ENCODE assay signal across 22 cellular contexts in the genomic region with DNA sequence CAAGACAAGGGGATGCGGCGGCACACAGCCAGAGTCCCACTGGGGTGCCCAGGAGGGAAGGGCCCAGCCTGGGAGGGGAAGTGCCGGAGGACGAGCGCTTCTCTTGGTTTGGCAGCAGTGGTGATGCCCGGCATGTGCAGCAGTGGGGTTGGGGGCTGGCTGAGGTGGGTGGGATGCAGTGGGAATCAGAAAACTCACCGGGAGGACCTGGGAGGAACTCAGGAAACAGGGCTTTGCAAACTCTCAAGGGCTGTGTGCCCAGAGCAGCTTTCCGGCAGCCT. TPM values are rescaled to one million over a fixed set of nuclear protein-coding genes. Genes with fewer than 3 reads are reported as not detected.
DNase-seq lines count a peak whose midpoint lies in the region; ATAC-seq and TF ChIP-seq lines count a peak whose summit lies in the region.
"Had no signal": no experiment of that assay in that cellular context is flagged by ENCODE, and none has a peak within 500 bp of the region (broad histone marks: within the 10 kb centered on the region; RNA-seq: fewer than 3 reads in every experiment).

No MANE protein-coding gene starts in this region.

- no peaks in the 10 kb centered on the region for H3K9me3 ChIP-seq in Loucy (ENCODE audit: insufficient read depth, low read depth, low read length)
- no peaks in the 10 kb centered on the region for H3K9me3 ChIP-seq in spleen
- no peaks in the 10 kb centered on the region for H3K9me3 ChIP-seq in esophagus muscularis mucosa
- H3K9me3 ChIP-seq: Peyer's patch, prostate gland, uterus had no signal

- TF ChIP-seq CTCF in Loucy (conservative IDR thresholded peaks at IDR 0.05; ENCODE audit: low read length), result no peak
- TF ChIP-seq CTCF in spleen (IDR thresholded peaks at IDR 0.05 in 8 of 11, conservative IDR thresholded peaks at IDR 0.05 in 3 of 11), result no peak
- no peak for TF ChIP-seq CTCF in esophagus muscularis mucosa (IDR thresholded peaks at IDR 0.05)

- H3K9me3 Mint-ChIP-seq in activated T-cell treated with anti-CD3 and anti-CD28 coated beads, Interleukin-2, amount 50 U/mL, for 24 hours, result no peaks in the 10 kb centered on the region
- H3K9me3 Mint-ChIP-seq in activated naive CD8-positive, alpha-beta T cell treated with anti-CD3 and anti-CD28 coated beads, Interleukin-2, amount 50 U/mL, for 24 hours, result no peaks in the 10 kb centered on the region
- H3K9me3 Mint-ChIP-seq: HFFc6, nephron had no signal

- peak overlapping the region; percentile 92 for H3K4me2 ChIP-seq in Loucy (ENCODE audit: low read depth, low read length, poor library complexity, severe bottlenecking)
- H3K4me2 ChIP-seq: smooth muscle cell had no signal

- H4K20me1 ChIP-seq in Loucy (ENCODE audit: insufficient read depth, low read length, poor library complexity, severe bottlenecking), result peaks cover 15% of the 10 kb centered on the region

- no peak for DNase-seq in activated T-cell treated with anti-CD3 and anti-CD28 coated beads, Interleukin-2, amount 50 U/mL, for 24 hours
- no peak for DNase-seq in activated T-cell treated with anti-CD3 and anti-CD28 coated beads, Interleukin-2, amount 50 U/mL, for 1 hour
- no peak for DNase-seq in activated naive CD8-positive, alpha-beta T cell treated with anti-CD3 and anti-CD28 coated beads, Interleukin-2, amount 50 U/mL, for 24 hours
- DNase-seq in spleen, result no peak
- no peak for DNase-seq in esophagus muscularis mucosa (ENCODE audit: extremely low spot score)
- no peak for DNase-seq in islet precursor cell
- DNase-seq: ACHN; activated CD4-positive, CD25-positive, alpha-beta regulatory T cell; DMS79; HFFc6; KBM-7; mesendoderm; NCI-H187 treated with DMSO at 0.1 percent for 48 hours; NCI-H446; Peyer's patch; stimulated activated CD4-positive, alpha-beta T cell treated with anti-CD3 and anti-CD28 coated beads, Interleukin-4, amount 100 ng/mL, for 24 hours; uterus had no signal

- no peak for TF ChIP-seq EP300 in esophagus muscularis mucosa (IDR thresholded peaks at IDR 0.05)

- peak overlapping the region; percentile 98 for H3K4me3 Mint-ChIP-seq in activated T-cell treated with anti-CD3 and anti-CD28 coated beads, Interleukin-2, amount 50 U/mL, for 24 hours
- H3K4me3 Mint-ChIP-seq in activated naive CD8-positive, alpha-beta T cell treated with anti-CD3 and anti-CD28 coated beads, Interleukin-2, amount 50 U/mL, for 24 hours, result peak overlapping the region; percentile 93
- H3K4me3 Mint-ChIP-seq: HFFc6, nephron had no signal

- no peak overlapping the region for H3K4me3 ChIP-seq in Loucy (ENCODE audit: low read length, poor library complexity, severe bottlenecking)
- peak overlapping the region in 1 of 8 donors; percentile 89 for H3K4me3 ChIP-seq in spleen
- no peak overlapping the region for H3K4me3 ChIP-seq in esophagus muscularis mucosa
- H3K4me3 ChIP-seq: Peyer's patch, prostate gland, smooth muscle cell, uterus had no signal

- H3K9ac ChIP-seq in Loucy (ENCODE audit: low read depth, low read length, poor library complexity, severe bottlenecking), result no peak overlapping the region

- intact Hi-C loops in spleen (cut with DNase I; ENCODE audit: low total_unique reads) (no loop called here), esophagus muscularis mucosa (cut with DNase I) (no loop called here)

- 79 to 94% (median 83%) methylated on average over 8 of the region's 8 CpGs for WGBS in spleen, 5 donors
- 91% methylated on average over 7 of the region's 8 CpGs for WGBS in esophagus muscularis mucosa

- H3K4me1 ChIP-seq in Loucy (ENCODE audit: insufficient read depth, low read length, poor library complexity, severe bottlenecking) (peaks cover 26% of the 10 kb centered on the region), spleen (peaks cover 29 to 97% (median 53%) of the 10 kb centered on the region in 6 donors), esophagus muscularis mucosa (peaks cover 13 to 41% (median 28%) of the 10 kb centered on the region in 4 donors)
- H3K4me1 ChIP-seq: prostate gland, uterus had no signal

- H3K27me3 ChIP-seq in Loucy (ENCODE audit: insufficient read depth, low read length, poor library complexity, severe bottlenecking) (no peaks in the 10 kb centered on the region), spleen (replicated peaks in 1 of 7) (no peaks in the 10 kb centered on the region), esophagus muscularis mucosa (no peaks in the 10 kb centered on the region)
- H3K27me3 ChIP-seq: Peyer's patch, uterus had no signal

- H3K4me1 Mint-ChIP-seq in activated T-cell treated with anti-CD3 and anti-CD28 coated beads, Interleukin-2, amount 50 U/mL, for 24 hours (ENCODE audit: low read depth), result peaks cover 60% of the 10 kb centered on the region
- H3K4me1 Mint-ChIP-seq in activated naive CD8-positive, alpha-beta T cell treated with anti-CD3 and anti-CD28 coated beads, Interleukin-2, amount 50 U/mL, for 24 hours, result peaks cover 55% of the 10 kb centered on the region

- TF ChIP-seq POLR2A in spleen (IDR thresholded peaks at IDR 0.05), result no peak
- TF ChIP-seq POLR2A in esophagus muscularis mucosa (IDR thresholded peaks at IDR 0.05; ENCODE audit: low read depth), result no peak

- H3K27ac ChIP-seq in spleen (peak overlapping the region in 6 of 8 donors; percentile 93 to 99 (median 96)), esophagus muscularis mucosa (replicated peaks in 1 of 4) (no peak overlapping the region)
- H3K27ac ChIP-seq: prostate gland had no signal

- H3K36me3 Mint-ChIP-seq in activated T-cell treated with anti-CD3 and anti-CD28 coated beads, Interleukin-2, amount 50 U/mL, for 24 hours (ENCODE audit: low read depth), result peaks cover 93% of the 10 kb centered on the region
- peaks cover 61% of the 10 kb centered on the region for H3K36me3 Mint-ChIP-seq in activated naive CD8-positive, alpha-beta T cell treated with anti-CD3 and anti-CD28 coated beads, Interleukin-2, amount 50 U/mL, for 24 hours (ENCODE audit: low read depth)

- H2AFZ ChIP-seq in Loucy (ENCODE audit: low read length), result no peak overlapping the region

- peak overlapping the region; percentile 99 for H3K27ac Mint-ChIP-seq in activated T-cell treated with anti-CD3 and anti-CD28 coated beads, Interleukin-2, amount 50 U/mL, for 24 hours
- H3K27ac Mint-ChIP-seq in activated naive CD8-positive, alpha-beta T cell treated with anti-CD3 and anti-CD28 coated beads, Interleukin-2, amount 50 U/mL, for 24 hours, result peak overlapping the region; percentile 96

- no peak for ATAC-seq in activated naive CD8-positive, alpha-beta T cell treated with anti-CD3 and anti-CD28 coated beads, Interleukin-2, amount 50 U/mL, for 24 hours
- ATAC-seq in GM21526 (IDR thresholded peaks at IDR 0.05; ENCODE audit: low FRiP score, unreplicated experiment), result no peak

- no peaks in the 10 kb centered on the region for H3K9me2 ChIP-seq in Loucy (replicated peaks; ENCODE audit: low read depth, low read length)

- peaks cover 6% of the 10 kb centered on the region; the same call in 1 of the 2 replicates for H3F3A ChIP-seq in Loucy (ENCODE audit: low read depth)

- H3K27me3 Mint-ChIP-seq in activated T-cell treated with anti-CD3 and anti-CD28 coated beads, Interleukin-2, amount 50 U/mL, for 24 hours, result no peaks in the 10 kb centered on the region
- no peaks in the 10 kb centered on the region for H3K27me3 Mint-ChIP-seq in activated naive CD8-positive, alpha-beta T cell treated with anti-CD3 and anti-CD28 coated beads, Interleukin-2, amount 50 U/mL, for 24 hours

- H3K36me3 ChIP-seq in Loucy (ENCODE audit: insufficient read depth, low read length) (peaks cover 10% of the 10 kb centered on the region; the same call in 1 of the 2 replicates), spleen (peaks cover 0 to 66% (median 40%) of the 10 kb centered on the region in 6 donors), esophagus muscularis mucosa (peaks cover 4 to 49% (median 37%) of the 10 kb centered on the region in 4 donors)
- H3K36me3 ChIP-seq: uterus had no signal

- H3K79me2 ChIP-seq in Loucy (ENCODE audit: insufficient read depth, low read length), result peaks cover 38% of the 10 kb centered on the region

RNA-seq across cellular contexts. Expression of gene FERMT3, which starts 3.0 kb away (rescaled TPM):
- total RNA-seq in spleen (100 to 1,000 TPM; 129 to 248 (median 178) TPM), esophagus muscularis mucosa (10 to 100 TPM; 12.9 to 35.5 (median 15.5) TPM)
- 100 to 1,000 TPM; 120 to 210 (median 159) TPM for polyA plus RNA-seq in spleen

RNA-seq across cellular contexts. Expression of gene TRPT1, which starts 16.5 kb away (rescaled TPM):
- total RNA-seq in spleen, result 10 to 100 TPM; 34.2 to 56.3 (median 40.0) TPM
- polyA plus RNA-seq in spleen, result 10 to 100 TPM; 57.8 to 74.0 (median 60.8) TPM
- 10 to 100 TPM; 42.3 to 90.5 (median 72.1) TPM for total RNA-seq in esophagus muscularis mucosa

RNA-seq across cellular contexts. Expression of gene NUDT22, which starts 16.6 kb away (rescaled TPM):
- total RNA-seq in spleen (10 to 100 TPM; 68.1 to 88.6 (median 78.2) TPM), esophagus muscularis mucosa (10 to 100 TPM; 37.8 to 58.7 (median 48.6) TPM)
- 100 to 1,000 TPM in 1 of 3 donors, 10 to 100 TPM in 2; 61.8 to 109 (median 96.3) TPM for polyA plus RNA-seq in spleen

RNA-seq across cellular contexts. Expression of gene DNAJC4, which starts 20.8 kb away (rescaled TPM):
- total RNA-seq in spleen, result 10 to 100 TPM; 28.0 to 59.9 (median 49.0) TPM
- polyA plus RNA-seq in spleen, result 100 to 1,000 TPM in 1 of 3 donors, 10 to 100 TPM in 2; 83.7 to 113 (median 85.8) TPM
- 10 to 100 TPM; 19.4 to 40.4 (median 25.3) TPM for total RNA-seq in esophagus muscularis mucosa

RNA-seq across cellular contexts. Expression of gene STIP1, which starts 23.5 kb away (rescaled TPM):
- 100 to 1,000 TPM in 2 of 7 donors, 10 to 100 TPM in 5; 61.2 to 111 (median 88.2) TPM for total RNA-seq in spleen
- 10 to 100 TPM; 30.1 to 68.4 (median 38.8) TPM for polyA plus RNA-seq in spleen
- total RNA-seq in esophagus muscularis mucosa, result 100 to 1,000 TPM in 3 of 4 donors, 10 to 100 TPM in 1; 82.2 to 116 (median 101) TPM

Comparison
In these comparisons a context has a peak if more than half of its experiments do, and no peak if none do; other contexts are left out.
1. H3K27ac ChIP-seq: peak in spleen (6 of 8); none in esophagus muscularis mucosa (0 of 4).